Comparison of ENCODE assay signal across 22 cellular contexts in the genomic region with DNA sequence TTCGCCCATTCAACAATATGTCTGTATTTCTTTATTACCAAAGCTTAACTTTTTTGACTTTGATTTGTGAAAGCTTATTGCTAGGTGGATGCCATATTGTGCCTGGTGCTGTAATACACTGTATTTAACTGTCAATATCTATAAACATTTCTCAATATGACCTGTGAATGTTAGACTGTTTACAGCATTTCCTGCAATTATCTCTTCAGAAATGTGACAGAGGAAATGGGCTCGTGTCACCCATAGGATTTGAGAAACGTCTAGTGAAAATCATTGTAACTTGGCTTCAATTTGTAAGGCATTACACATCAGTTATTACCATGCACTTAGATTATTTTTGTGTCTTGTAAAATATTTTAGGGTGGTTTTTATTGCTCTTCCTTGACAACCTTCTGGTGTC.
DNase-seq lines count a peak whose midpoint lies in the region; FAIRE-seq and TF ChIP-seq lines count a peak whose summit lies in the region.
"Had no signal": no experiment of that assay in that cellular context is flagged by ENCODE, and none has a peak within 500 bp of the region (broad histone marks: within the 10 kb centered on the region; RNA-seq: fewer than 3 reads in every experiment).

No MANE protein-coding gene starts in this region.

- no peaks in the 10 kb centered on the region for H3K27me3 Mint-ChIP-seq in mesothelial cell of epicardium (ENCODE audit: low read depth)
- H3K27me3 Mint-ChIP-seq: CD4-positive, alpha-beta T cell; CD8-positive, alpha-beta memory T cell had no signal

- peaks cover 6% of the 10 kb centered on the region for H3K9me3 Mint-ChIP-seq in mesothelial cell of epicardium
- H3K9me3 Mint-ChIP-seq: CD4-positive, alpha-beta T cell had no signal

- no peak overlapping the region for H3K27ac Mint-ChIP-seq in mesothelial cell of epicardium
- H3K27ac Mint-ChIP-seq: CD14-positive monocyte; CD4-positive, alpha-beta T cell; CD8-positive, alpha-beta memory T cell had no signal

- H3K4me1 Mint-ChIP-seq in mesothelial cell of epicardium: peaks cover 1% of the 10 kb centered on the region
- H3K4me1 Mint-ChIP-seq: CD14-positive monocyte; CD8-positive, alpha-beta memory T cell had no signal

- DNase-seq in NCI-H748 (lab: John Stamatoyannopoulos, UW; ENCODE audit: unreplicated experiment) (peak; percentile 37), NCI-H748 treated with DMSO at 0.1 percent for 48 hours (lab: John Stamatoyannopoulos, UW) (no peak), GM18507 (ENCODE audit: extremely low spot score, insufficient read length, low read depth) (no peak), NOMO-1 treated with dmso at 0.1 percent for 144 hours (lab: John Stamatoyannopoulos, UW; ENCODE audit: unreplicated experiment) (peak; percentile 74), NCI-H1105 (lab: John Stamatoyannopoulos, UW) (no peak), mesothelial cell of epicardium (ENCODE audit: low spot score in 2 of 2, unreplicated experiment in 2 of 2) (no peak)
- DNase-seq: ACHN; AML-193; BE2C; Calu3; CD4-positive, alpha-beta T cell; CD8-positive, alpha-beta memory T cell; DMS53; DMS79 treated with DMSO at 0.1 percent for 48 hours; GF-D8; GM23248; H7; HCEC 1CT had no signal

- peak; percentile 29 for FAIRE-seq in GM18507 (lab: Jason Lieb, UNC)
- FAIRE-seq: GM12891, GM19239, H1 had no signal

- H3K4me3 Mint-ChIP-seq in mesothelial cell of epicardium: no peak overlapping the region
- H3K4me3 Mint-ChIP-seq: CD14-positive monocyte; CD4-positive, alpha-beta T cell; CD8-positive, alpha-beta memory T cell had no signal

- TF ChIP-seq CTCF in mesothelial cell of epicardium (IDR thresholded peaks at IDR 0.05; ENCODE audit: unreplicated experiment): no peak

- H3K36me3 Mint-ChIP-seq in mesothelial cell of epicardium: no peaks in the 10 kb centered on the region
- H3K36me3 Mint-ChIP-seq: CD14-positive monocyte; CD8-positive, alpha-beta memory T cell had no signal

Comparison
In these comparisons a context has a peak if more than half of its experiments do, and no peak if none do; other contexts are left out.
1. DNase-seq: peak in NCI-H748 (single experiment) and NOMO-1 treated with dmso at 0.1 percent for 144 hours (single experiment); none in NCI-H748 treated with DMSO at 0.1 percent for 48 hours (single experiment), GM18507 (single experiment), NCI-H1105 (single experiment) and mesothelial cell of epicardium (0 of 2).